1 cellular context compared by ENCODE assay signal in genomic region chr5:68287976-68288755, GRCh38.
TF ChIP-seq lines count a peak whose summit lies in the region.

No MANE protein-coding gene starts in this region.

TF ChIP-seq in HepG2, 621 proteins besides CTCF, POLR2A, EP300 and RAD21 (continued from another document and continues in another):
- TF ChIP-seq DBP (CRISPR knock-in tag; IDR thresholded peaks at IDR 0.05; ENCODE audit: not compliant biosample characterization), result no peak
- TF ChIP-seq PRMT3 (CRISPR knock-in tag; IDR thresholded peaks at IDR 0.05; ENCODE audit: borderline replicate concordance, low read depth), result no peak
- no peak for TF ChIP-seq ZNF841 (CRISPR knock-in tag; IDR thresholded peaks at IDR 0.05; ENCODE audit: borderline replicate concordance)
- TF ChIP-seq RAD51 (IDR thresholded peaks at IDR 0.05; ENCODE audit: borderline replicate concordance), result no peak
- peak; percentile 36; the same call in 1 of the 2 replicates for TF ChIP-seq KDM2A (CRISPR knock-in tag; IDR thresholded peaks at IDR 0.05; ENCODE audit: borderline replicate concordance, low read depth)
- no peak for TF ChIP-seq TCF7L2 (IDR thresholded peaks at IDR 0.05; ENCODE audit: low read depth, low read length)
- no peak for TF ChIP-seq ZNF562 (CRISPR knock-in tag; IDR thresholded peaks at IDR 0.05; ENCODE audit: borderline replicate concordance)
- no peak for TF ChIP-seq CREM (IDR thresholded peaks at IDR 0.05)
- no peak for TF ChIP-seq CREM (CRISPR knock-in tag; IDR thresholded peaks at IDR 0.05)
- TF ChIP-seq ZNF713 (CRISPR knock-in tag; IDR thresholded peaks at IDR 0.05), result no peak
- 0 out of 2 replicates have a peak, but pooled peaks have one; percentile 40 for TF ChIP-seq MTERF4 (CRISPR knock-in tag; IDR thresholded peaks at IDR 0.05)
- TF ChIP-seq MED8 (CRISPR knock-in tag; IDR thresholded peaks at IDR 0.05; ENCODE audit: insufficient replicate concordance), result no peak
- no peak for TF ChIP-seq ZC3H4 (CRISPR knock-in tag; IDR thresholded peaks at IDR 0.05; ENCODE audit: borderline replicate concordance)
- TF ChIP-seq ZKSCAN1 (IDR thresholded peaks at IDR 0.05; ENCODE audit: low read length), result no peak
- no peak for TF ChIP-seq LRRFIP1 (CRISPR knock-in tag; conservative IDR thresholded peaks at IDR 0.05)
- no peak for TF ChIP-seq GLI4 (CRISPR knock-in tag; IDR thresholded peaks at IDR 0.05; ENCODE audit: borderline replicate concordance)
- no peak for TF ChIP-seq STAT6 (CRISPR knock-in tag; IDR thresholded peaks at IDR 0.05; ENCODE audit: borderline replicate concordance)
- no peak for TF ChIP-seq LBX2 (CRISPR knock-in tag; IDR thresholded peaks at IDR 0.05; ENCODE audit: borderline replicate concordance)
- TF ChIP-seq SMAD9 (CRISPR knock-in tag; IDR thresholded peaks at IDR 0.05), result no peak
- TF ChIP-seq ZNF7 (CRISPR knock-in tag; IDR thresholded peaks at IDR 0.05), result no peak
- 0 out of 2 replicates have a peak, but pooled peaks have one; percentile 36 for TF ChIP-seq YEATS2 (CRISPR knock-in tag; IDR thresholded peaks at IDR 0.05; ENCODE audit: borderline replicate concordance)
- TF ChIP-seq GMEB1 (CRISPR knock-in tag; IDR thresholded peaks at IDR 0.05; ENCODE audit: borderline replicate concordance), result 0 out of 2 replicates have a peak, but pooled peaks have one; percentile 33
- TF ChIP-seq DRAP1 (CRISPR knock-in tag; IDR thresholded peaks at IDR 0.05), result 0 out of 2 replicates have a peak, but pooled peaks have one; percentile 43
- TF ChIP-seq HNRNPH1 (optimal IDR thresholded peaks at IDR 0.05; ENCODE audit: low read depth, low read length), result no peak
- TF ChIP-seq ZNF740 (CRISPR knock-in tag; IDR thresholded peaks at IDR 0.05), result no peak
- TF ChIP-seq ARHGAP35 (CRISPR knock-in tag; IDR thresholded peaks at IDR 0.05; ENCODE audit: borderline replicate concordance), result no peak
- TF ChIP-seq ZIK1 (CRISPR knock-in tag; IDR thresholded peaks at IDR 0.05; ENCODE audit: borderline replicate concordance, low read depth), result no peak
- TF ChIP-seq DZIP1 (CRISPR knock-in tag; IDR thresholded peaks at IDR 0.05), result no peak
- TF ChIP-seq KLF13 (CRISPR knock-in tag; IDR thresholded peaks at IDR 0.05), result no peak
- no peak for TF ChIP-seq HCFC1 (IDR thresholded peaks at IDR 0.05; ENCODE audit: low read depth, low read length)
- no peak for TF ChIP-seq CC2D1A (CRISPR knock-in tag; IDR thresholded peaks at IDR 0.05)
- no peak; the same call in 1 of the 2 replicates for TF ChIP-seq MLX (CRISPR knock-in tag; IDR thresholded peaks at IDR 0.05)
- TF ChIP-seq E2F1 (CRISPR knock-in tag; IDR thresholded peaks at IDR 0.05), result no peak
- TF ChIP-seq ZHX1 (CRISPR knock-in tag; IDR thresholded peaks at IDR 0.05; ENCODE audit: low read depth), result no peak
- 0 out of 2 replicates have a peak, but pooled peaks have one; percentile 25 for TF ChIP-seq MED13 (CRISPR knock-in tag; IDR thresholded peaks at IDR 0.05)
- TF ChIP-seq ATF1 (CRISPR knock-in tag; IDR thresholded peaks at IDR 0.05), result no peak
- TF ChIP-seq CREBL2 (CRISPR knock-in tag; IDR thresholded peaks at IDR 0.05; ENCODE audit: borderline replicate concordance), result no peak
- no peak for TF ChIP-seq ZBTB20 (CRISPR knock-in tag; IDR thresholded peaks at IDR 0.05; ENCODE audit: borderline replicate concordance, low read depth)
- TF ChIP-seq CHD2 (IDR thresholded peaks at IDR 0.05; ENCODE audit: low read depth, low read length), result no peak
- peak; percentile 70; the same call in 1 of the 2 replicates for TF ChIP-seq SAP130 (CRISPR knock-in tag; IDR thresholded peaks at IDR 0.05; ENCODE audit: low read depth)
- TF ChIP-seq ZNF709 (CRISPR knock-in tag; IDR thresholded peaks at IDR 0.05), result no peak
- no peak for TF ChIP-seq ZNF24 (IDR thresholded peaks at IDR 0.05)
- TF ChIP-seq RCOR2 (CRISPR knock-in tag; IDR thresholded peaks at IDR 0.05), result no peak
- no peak for TF ChIP-seq SOX5 (CRISPR knock-in tag; IDR thresholded peaks at IDR 0.05; ENCODE audit: borderline replicate concordance)
- TF ChIP-seq CHCHD3 (CRISPR knock-in tag; IDR thresholded peaks at IDR 0.05), result no peak
- no peak; the same call in 2 of the 3 replicates for TF ChIP-seq MXI1 (IDR thresholded peaks at IDR 0.05; ENCODE audit: borderline replicate concordance, low read depth, low read length)
- TF ChIP-seq FOXA1 (IDR thresholded peaks at IDR 0.05), result no peak
- TF ChIP-seq FOXA1 (CRISPR knock-in tag; IDR thresholded peaks at IDR 0.05), result 0 out of 2 replicates have a peak, but pooled peaks have one; percentile 2
